Comparison of ENCODE assay signal across 12 cellular contexts in the genomic region with DNA sequence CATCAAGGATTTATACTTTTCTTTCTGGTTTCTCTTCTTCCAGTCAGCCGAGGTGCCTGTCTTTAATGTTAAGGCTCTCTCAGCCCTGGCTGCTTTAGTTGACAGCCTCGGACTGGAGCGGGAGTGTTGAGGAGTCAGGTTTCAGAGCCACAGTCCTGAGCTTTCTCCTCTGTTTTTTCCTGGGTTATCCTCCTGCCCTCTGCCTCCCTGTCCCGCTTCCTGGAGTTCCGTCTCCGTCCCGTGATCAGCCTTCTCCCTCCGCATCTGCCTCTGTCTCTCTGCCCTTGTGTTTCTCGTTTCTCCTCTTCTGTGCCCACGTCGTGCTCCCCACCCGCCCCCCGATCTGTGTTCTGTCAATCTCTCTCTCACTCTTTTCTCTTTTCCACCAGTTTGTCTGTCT. TPM values are rescaled to one million over a fixed set of nuclear protein-coding genes. Genes with fewer than 3 reads are reported as not detected.
DNase-seq lines count a peak whose midpoint lies in the region; ATAC-seq and TF ChIP-seq lines count a peak whose summit lies in the region.
"Had no signal": no experiment of that assay in that cellular context is flagged by ENCODE, and none has a peak within 500 bp of the region (broad histone marks: within the 10 kb centered on the region; RNA-seq: fewer than 3 reads in every experiment).

No MANE protein-coding gene starts in this region.

- DNase-seq in GM23248 (peak; percentile 46), SW480 (ENCODE audit: low spot score) (peak; percentile 58), retinal pigment epithelial cell (ENCODE audit: low read depth) (peak; percentile 46)
- no peak for DNase-seq in activated T-cell treated with anti-CD3 and anti-CD28 coated beads, Interleukin-2, amount 50 U/mL, for 4 hours
- no peak for DNase-seq in activated CD8-positive, alpha-beta memory T cell treated with anti-CD3 and anti-CD28 coated beads, Interleukin-2, amount 50 U/mL, for 4 hours
- DNase-seq: activated CD4-positive, alpha-beta T cell treated with anti-CD3 and anti-CD28 coated beads, Interleukin-2, amount 50 U/mL, for 1 hour; activated naive CD4-positive, alpha-beta T cell treated with Interleukin-2 at 50 U/mL for 16 hours; erythroblast; immature natural killer cell; NCI-H446 had no signal

- H3K4me2 ChIP-seq in GM23248 (ENCODE audit: unreplicated experiment), result peak overlapping the region; percentile 11

- no peak for ATAC-seq in GM18519 (IDR thresholded peaks at IDR 0.05; ENCODE audit: low FRiP score, unreplicated experiment)
- ATAC-seq in activated T-cell treated with anti-CD3 and anti-CD28 coated beads, Interleukin-2, amount 50 U/mL, for 4 hours, result no peak

- in situ Hi-C loops in GM23248 (cut with MboI), result no loop called here

- H3K4me1 Mint-ChIP-seq in activated T-cell treated with anti-CD3 and anti-CD28 coated beads, Interleukin-2, amount 50 U/mL, for 4 hours (ENCODE audit: low read depth), result peaks cover 5% of the 10 kb centered on the region

- no peaks in the 10 kb centered on the region for H3K36me3 Mint-ChIP-seq in activated T-cell treated with anti-CD3 and anti-CD28 coated beads, Interleukin-2, amount 50 U/mL, for 4 hours (ENCODE audit: insufficient read depth)
- H3K36me3 Mint-ChIP-seq: immature natural killer cell had no signal

- no peak overlapping the region for H3K9ac ChIP-seq in GM23248
- H3K9ac ChIP-seq in iPS-15b (ENCODE audit: low read depth, low read length), result no peak overlapping the region

- no peak overlapping the region for H3K27ac ChIP-seq in GM23248

- H3K9me3 Mint-ChIP-seq in activated T-cell treated with anti-CD3 and anti-CD28 coated beads, Interleukin-2, amount 50 U/mL, for 4 hours, result no peaks in the 10 kb centered on the region

- no peaks in the 10 kb centered on the region for H4K20me1 ChIP-seq in GM23248 (ENCODE audit: insufficient read depth)

- H3K9me3 ChIP-seq in GM23248 (ENCODE audit: low read depth) (no peaks in the 10 kb centered on the region), iPS-15b (ENCODE audit: control insufficient read depth, insufficient read depth, low read length) (no peaks in the 10 kb centered on the region)

- H2AFZ ChIP-seq in GM23248, result 0 out of 2 replicates have a peak overlapping the region, but pooled peaks have one; percentile 14

- no peak overlapping the region for H3K4me3 Mint-ChIP-seq in activated T-cell treated with anti-CD3 and anti-CD28 coated beads, Interleukin-2, amount 50 U/mL, for 4 hours
- H3K4me3 Mint-ChIP-seq: immature natural killer cell had no signal

- H3K4me3 ChIP-seq in GM23248, result peak overlapping the region; percentile 7; the same call in 1 of the 2 replicates
- H3K4me3 ChIP-seq in iPS-15b (ENCODE audit: low read depth, low read length), result peak overlapping the region; percentile 48
- H3K4me3 ChIP-seq in retinal pigment epithelial cell (ENCODE audit: low read length), result peak overlapping the region; percentile 42

- TF ChIP-seq CTCF in retinal pigment epithelial cell (conservative IDR thresholded peaks at IDR 0.05; ENCODE audit: low read depth, low read length), result no peak

- H3K9me2 ChIP-seq in GM23248 (ENCODE audit: insufficient read depth), result no peaks in the 10 kb centered on the region

- H3K36me3 ChIP-seq in GM23248 (ENCODE audit: low read depth) (no peaks in the 10 kb centered on the region), iPS-15b (ENCODE audit: control insufficient read depth, insufficient read depth, low read length) (no peaks in the 10 kb centered on the region)

- no peaks in the 10 kb centered on the region for H3K4me1 ChIP-seq in GM23248 (ENCODE audit: insufficient read depth)
- peaks cover 13% of the 10 kb centered on the region for H3K4me1 ChIP-seq in iPS-15b (ENCODE audit: control insufficient read depth, insufficient read depth, low read length)

- peaks cover 29% of the 10 kb centered on the region for H3K27me3 Mint-ChIP-seq in activated T-cell treated with anti-CD3 and anti-CD28 coated beads, Interleukin-2, amount 50 U/mL, for 4 hours (ENCODE audit: low read depth)

- WGBS in GM23248 (ENCODE audit: low coverage in 1 of 2, low lambda C conversion rate in 2 of 2, missing lambda C conversion rate in 2 of 2), 2 experiments, result 1 to 2% methylated on average over 9 to 13 of the region's 13 CpGs

- H3K27me3 ChIP-seq in GM23248 (replicated peaks; ENCODE audit: insufficient read depth) (peaks cover 61% of the 10 kb centered on the region), iPS-15b (ENCODE audit: control insufficient read depth, insufficient read depth, low read length) (peaks cover 19% of the 10 kb centered on the region)

- no peaks in the 10 kb centered on the region for H3K79me2 ChIP-seq in GM23248 (ENCODE audit: insufficient read depth)

- no peaks in the 10 kb centered on the region for H3F3A ChIP-seq in GM23248 (ENCODE audit: insufficient read depth)

RNA-seq across cellular contexts. Expression of a gene that starts 33.0 kb away (rescaled TPM):
- total RNA-seq in GM23248 (2014; rRNA removed; shearing (Covaris generic)), result not detected in 2 replicates
- 0.03 TPM in 1 of 2 replicates, not detected in the other for polyA plus RNA-seq in GM23248 (2016; fragmentation: Nextera tagmentation; extraction: Ambion mirVana)
- under 1 TPM; 0.46 to 0.82 (median 0.51) TPM for total RNA-seq in activated T-cell treated with anti-CD3 and anti-CD28 coated beads, Interleukin-2, amount 50 U/mL, for 4 hours

Comparison
In these comparisons a context has a peak if more than half of its experiments do, and no peak if none do; other contexts are left out.
1. DNase-seq: peak in GM23248 (single experiment), SW480 (single experiment) and retinal pigment epithelial cell (single experiment); none in activated T-cell treated with anti-CD3 and anti-CD28 coated beads, Interleukin-2, amount 50 U/mL, for 4 hours (single experiment) and activated CD8-positive, alpha-beta memory T cell treated with anti-CD3 and anti-CD28 coated beads, Interleukin-2, amount 50 U/mL, for 4 hours (single experiment).
2. Peak in every context shown above with its lines, with median percentiles within 50 percentile points of each other: H3K4me3 ChIP-seq.